In the genomic region with DNA sequence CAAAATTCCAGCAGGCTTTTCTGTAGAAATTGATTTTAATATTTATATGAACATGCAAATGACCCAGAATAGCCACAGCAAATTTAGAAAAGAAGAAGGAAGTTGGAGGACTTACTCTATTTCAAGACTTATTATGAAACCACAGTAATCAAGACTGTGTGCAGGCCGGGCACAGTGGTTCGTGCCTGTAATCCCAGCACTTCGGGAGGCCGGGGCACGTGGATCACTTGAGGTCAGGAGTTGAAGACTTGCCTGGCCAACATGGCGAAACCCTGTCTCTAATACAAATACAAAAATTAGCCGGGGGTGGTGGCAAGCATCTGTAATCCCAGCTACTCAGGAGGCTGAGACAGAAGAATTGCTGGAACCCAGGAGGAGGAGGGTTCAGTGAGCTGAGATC, we compare ENCODE assay signal across 1 cellular context.
TF ChIP-seq lines count a peak whose summit lies in the region.

No MANE protein-coding gene starts in this region.

TF ChIP-seq in HepG2, 621 proteins besides CTCF, POLR2A, EP300 and RAD21:
- TF ChIP-seq, protein P1, sequence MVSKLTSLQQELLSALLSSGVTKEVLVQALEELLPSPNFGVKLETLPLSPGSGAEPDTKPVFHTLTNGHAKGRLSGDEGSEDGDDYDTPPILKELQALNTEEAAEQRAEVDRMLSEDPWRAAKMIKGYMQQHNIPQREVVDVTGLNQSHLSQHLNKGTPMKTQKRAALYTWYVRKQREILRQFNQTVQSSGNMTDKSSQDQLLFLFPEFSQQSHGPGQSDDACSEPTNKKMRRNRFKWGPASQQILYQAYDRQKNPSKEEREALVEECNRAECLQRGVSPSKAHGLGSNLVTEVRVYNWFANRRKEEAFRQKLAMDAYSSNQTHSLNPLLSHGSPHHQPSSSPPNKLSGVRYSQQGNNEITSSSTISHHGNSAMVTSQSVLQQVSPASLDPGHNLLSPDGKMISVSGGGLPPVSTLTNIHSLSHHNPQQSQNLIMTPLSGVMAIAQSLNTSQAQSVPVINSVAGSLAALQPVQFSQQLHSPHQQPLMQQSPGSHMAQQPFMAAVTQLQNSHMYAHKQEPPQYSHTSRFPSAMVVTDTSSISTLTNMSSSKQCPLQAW (CRISPR knock-in tag; IDR thresholded peaks at IDR 0.05): no peak
- TF ChIP-seq, protein P2, sequence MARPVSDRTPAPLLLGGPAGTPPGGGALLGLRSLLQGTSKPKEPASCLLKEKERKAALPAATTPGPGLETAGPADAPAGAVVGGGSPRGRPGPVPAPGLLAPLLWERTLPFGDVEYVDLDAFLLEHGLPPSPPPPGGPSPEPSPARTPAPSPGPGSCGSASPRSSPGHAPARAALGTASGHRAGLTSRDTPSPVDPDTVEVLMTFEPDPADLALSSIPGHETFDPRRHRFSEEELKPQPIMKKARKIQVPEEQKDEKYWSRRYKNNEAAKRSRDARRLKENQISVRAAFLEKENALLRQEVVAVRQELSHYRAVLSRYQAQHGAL (CRISPR knock-in tag; IDR thresholded peaks at IDR 0.05; ENCODE audit: not compliant biosample characterization): no peak
- TF ChIP-seq NR2F6 (IDR thresholded peaks at IDR 0.05) (no peak), NR2F6 (CRISPR knock-in tag; IDR thresholded peaks at IDR 0.05) (no peak), ERF (CRISPR knock-in tag; IDR thresholded peaks at IDR 0.05) (no peak), RARG (CRISPR knock-in tag; IDR thresholded peaks at IDR 0.05; ENCODE audit: low read depth) (no peak), DZIP1 (CRISPR knock-in tag; IDR thresholded peaks at IDR 0.05) (no peak), ZNF788 (CRISPR knock-in tag; IDR thresholded peaks at IDR 0.05; ENCODE audit: borderline replicate concordance) (no peak), HES4 (CRISPR knock-in tag; IDR thresholded peaks at IDR 0.05; ENCODE audit: borderline replicate concordance) (no peak), ZNF589 (CRISPR knock-in tag; conservative IDR thresholded peaks at IDR 0.05) (no peak), HOXA7 (CRISPR knock-in tag; IDR thresholded peaks at IDR 0.05) (no peak), ZMAT3 (CRISPR knock-in tag; conservative IDR thresholded peaks at IDR 0.05) (no peak), ZNF562 (CRISPR knock-in tag; IDR thresholded peaks at IDR 0.05; ENCODE audit: borderline replicate concordance) (no peak), ZNF615 (CRISPR knock-in tag; IDR thresholded peaks at IDR 0.05; ENCODE audit: borderline replicate concordance) (no peak), SOX6 (IDR thresholded peaks at IDR 0.05) (no peak), SOX6 (CRISPR knock-in tag; IDR thresholded peaks at IDR 0.05) (no peak)
- TF ChIP-seq, protein P3, sequence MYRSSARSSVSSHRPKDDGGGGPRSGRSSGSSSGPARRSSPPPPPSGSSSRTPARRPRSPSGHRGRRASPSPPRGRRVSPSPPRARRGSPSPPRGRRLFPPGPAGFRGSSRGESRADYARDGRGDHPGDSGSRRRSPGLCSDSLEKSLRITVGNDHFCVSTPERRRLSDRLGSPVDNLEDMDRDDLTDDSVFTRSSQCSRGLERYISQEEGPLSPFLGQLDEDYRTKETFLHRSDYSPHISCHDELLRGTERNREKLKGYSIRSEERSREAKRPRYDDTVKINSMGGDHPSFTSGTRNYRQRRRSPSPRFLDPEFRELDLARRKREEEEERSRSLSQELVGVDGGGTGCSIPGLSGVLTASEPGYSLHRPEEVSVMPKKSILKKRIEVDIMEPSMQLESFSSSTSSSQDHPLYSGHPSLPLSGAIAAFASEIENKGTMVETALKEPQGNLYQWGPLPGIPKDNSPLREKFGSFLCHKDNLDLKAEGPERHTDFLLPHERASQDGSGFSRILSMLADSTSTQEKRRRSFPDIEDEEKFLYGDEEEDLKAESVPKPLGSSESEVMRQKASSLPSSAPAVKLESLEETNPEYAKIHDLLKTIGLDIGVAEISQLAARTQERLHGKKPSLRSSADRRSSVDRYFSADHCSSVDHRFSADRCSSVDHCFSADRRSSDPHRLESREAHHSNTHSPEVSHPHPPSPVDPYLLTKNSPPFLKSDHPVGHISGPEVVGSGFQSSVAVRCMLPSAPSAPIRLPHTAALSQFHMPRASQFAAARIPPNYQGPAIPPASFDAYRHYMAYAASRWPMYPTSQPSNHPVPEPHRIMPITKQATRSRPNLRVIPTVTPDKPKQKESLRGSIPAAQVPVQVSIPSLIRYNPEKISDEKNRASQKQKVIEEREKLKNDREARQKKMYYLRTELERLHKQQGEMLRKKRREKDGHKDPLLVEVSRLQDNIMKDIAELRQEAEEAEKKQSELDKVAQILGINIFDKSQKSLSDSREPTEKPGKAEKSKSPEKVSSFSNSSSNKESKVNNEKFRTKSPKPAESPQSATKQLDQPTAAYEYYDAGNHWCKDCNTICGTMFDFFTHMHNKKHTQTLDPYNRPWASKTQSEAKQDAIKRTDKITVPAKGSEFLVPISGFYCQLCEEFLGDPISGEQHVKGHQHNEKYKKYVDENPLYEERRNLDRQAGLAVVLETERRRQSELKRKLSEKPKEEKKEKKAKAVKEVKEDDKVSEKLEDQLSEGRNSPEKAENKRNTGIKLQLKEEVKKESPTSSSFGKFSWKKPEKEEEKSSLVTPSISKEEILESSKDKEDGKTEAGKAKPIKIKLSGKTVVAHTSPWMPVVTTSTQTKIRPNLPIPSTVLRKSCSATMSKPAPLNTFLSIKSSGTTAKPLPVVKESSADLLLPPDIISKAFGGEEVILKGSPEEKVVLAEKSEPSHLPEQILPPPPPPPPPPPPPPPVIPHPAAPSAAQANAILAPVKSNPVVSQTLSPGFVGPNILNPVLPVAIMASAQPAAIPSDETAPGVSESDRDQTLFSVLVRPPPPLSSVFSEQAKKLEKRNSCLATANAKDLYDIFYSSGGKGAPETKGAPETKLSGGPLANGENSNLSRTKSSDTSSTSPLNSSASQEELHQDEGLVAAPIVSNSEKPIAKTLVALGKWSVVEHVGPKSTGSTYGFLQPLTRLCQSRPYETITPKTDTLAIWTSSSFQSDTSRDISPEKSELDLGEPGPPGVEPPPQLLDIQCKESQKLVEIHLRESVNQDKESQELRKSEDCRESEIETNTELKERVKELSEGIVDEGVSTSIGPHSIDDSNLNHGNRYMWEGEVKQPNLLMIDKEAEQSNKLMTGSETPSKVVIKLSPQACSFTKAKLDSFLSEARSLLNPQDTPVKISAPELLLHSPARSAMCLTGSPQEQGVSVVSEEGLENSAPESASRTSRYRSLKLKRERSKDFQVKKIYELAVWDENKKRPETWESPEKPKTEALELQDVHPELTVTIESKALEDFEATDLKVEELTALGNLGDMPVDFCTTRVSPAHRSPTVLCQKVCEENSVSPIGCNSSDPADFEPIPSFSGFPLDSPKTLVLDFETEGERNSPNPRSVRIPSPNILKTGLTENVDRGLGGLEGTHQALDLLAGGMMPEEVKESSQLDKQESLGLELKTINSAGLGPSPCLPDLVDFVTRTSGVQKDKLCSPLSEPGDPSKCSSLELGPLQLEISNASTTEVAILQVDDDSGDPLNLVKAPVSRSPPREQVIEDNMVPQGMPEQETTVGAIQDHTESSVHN (CRISPR knock-in tag; IDR thresholded peaks at IDR 0.05): no peak
